ENCODE assay signal across 19 cellular contexts in the genomic region with DNA sequence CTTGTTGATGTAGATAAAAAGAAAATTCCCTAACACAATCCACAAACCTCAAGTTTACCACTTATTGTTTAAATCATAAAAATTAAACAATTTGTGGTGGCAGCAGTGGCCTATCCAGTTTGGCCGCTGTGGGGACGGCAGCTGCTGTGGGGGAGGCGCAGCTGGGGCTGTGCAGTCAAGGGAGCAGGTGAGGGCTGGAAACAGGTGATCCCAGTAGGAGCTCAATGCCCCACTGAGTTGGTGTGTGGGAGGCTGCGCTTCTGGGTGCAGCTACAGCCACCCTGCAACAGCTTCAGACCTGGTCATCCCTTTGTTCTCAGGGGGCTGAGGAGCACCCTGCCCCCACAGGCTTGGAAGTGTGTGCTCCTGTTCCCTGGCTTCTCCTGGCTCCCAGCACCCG.
A peak's percentile ranks its signal among the peaks of the same experiment; 100 is the strongest.
DNase-seq lines count a peak whose midpoint lies in the region; ATAC-seq and TF ChIP-seq lines count a peak whose summit lies in the region.
"Had no signal": no experiment of that assay in that cellular context is flagged by ENCODE, and none has a peak within 500 bp of the region (broad histone marks: within the 10 kb centered on the region; RNA-seq: fewer than 3 reads in every experiment).

No MANE protein-coding gene starts in this region.

- peaks cover 5% of the 10 kb centered on the region for H3K9me3 Mint-ChIP-seq in WTC11
- H3K9me3 Mint-ChIP-seq: CD4-positive, alpha-beta T cell had no signal

- intact Hi-C loops in posterior cingulate gyrus (cut with DNase I), result no loop called here

- H3K27me3 Mint-ChIP-seq in WTC11 (ENCODE audit: low read depth), result no peaks in the 10 kb centered on the region
- H3K27me3 Mint-ChIP-seq: CD4-positive, alpha-beta T cell had no signal

- peaks cover 21% of the 10 kb centered on the region for H3K4me1 Mint-ChIP-seq in WTC11

- POLR2A ChIA-PET in WTC11 (lab: Charles Lee), result no interaction called here

- no peak overlapping the region for H3K27ac Mint-ChIP-seq in WTC11
- H3K27ac Mint-ChIP-seq: CD4-positive, alpha-beta T cell; HFFc6 had no signal

- ATAC-seq in WTC11 (no peak; the same call in 1 of the 2 replicates), HG03520 (IDR thresholded peaks at IDR 0.05; ENCODE audit: unreplicated experiment) (no peak)
- ATAC-seq: A549, HCT116, K562 had no signal

- DNase-seq in DMS53 (lab: John Stamatoyannopoulos, UW) (peak; percentile 31), DMS53 treated with DMSO at 0.1 percent for 48 hours (lab: John Stamatoyannopoulos, UW; ENCODE audit: unreplicated experiment) (no peak), LHCN-M2 (ENCODE audit: low read depth) (peak; percentile 8), WTC11 (ENCODE audit: low spot score) (no peak), myocyte (ENCODE audit: low read depth) (peak; percentile 24), NCI-H2171 (lab: John Stamatoyannopoulos, UW) (no peak), posterior cingulate gyrus (no peak)
- DNase-seq: AML-193; Caco-2; CD4-positive, alpha-beta T cell; DMS79 treated with DMSO at 0.1 percent for 48 hours; GF-D8; GOT3; H7; HFFc6 had no signal

- no peak for TF ChIP-seq CTCF in WTC11 (IDR thresholded peaks at IDR 0.05)

- no peak overlapping the region for H3K4me3 Mint-ChIP-seq in WTC11
- H3K4me3 Mint-ChIP-seq: CD4-positive, alpha-beta T cell; HFFc6 had no signal

- CTCF ChIA-PET in WTC11 (lab: Charles Lee), result no interaction called here

- H3K36me3 Mint-ChIP-seq in WTC11, result peaks cover 12% of the 10 kb centered on the region

TF ChIP-seq in WTC11, 78 proteins besides CTCF, POLR2A, EP300 and RAD21:
- peak; percentile 57 for TF ChIP-seq ZNF423 (CRISPR knock-in tag; IDR thresholded peaks at IDR 0.05)
- TF ChIP-seq AFF4 (CRISPR knock-in tag; IDR thresholded peaks at IDR 0.05; ENCODE audit: borderline replicate concordance), result no peak

Comparison
In these comparisons a context has a peak if more than half of its experiments do, and no peak if none do; other contexts are left out.
1. DNase-seq: peak in DMS53 (single experiment), LHCN-M2 (single experiment) and myocyte (single experiment); none in DMS53 treated with DMSO at 0.1 percent for 48 hours (single experiment), WTC11 (single experiment), NCI-H2171 (single experiment) and posterior cingulate gyrus (0 of 10).